8 cellular contexts compared by ENCODE assay signal in genomic region chr15:82710208-82710555, GRCh38. TPM values are rescaled to one million over a fixed set of nuclear protein-coding genes. Genes with fewer than 3 reads are reported as not detected.
A peak's percentile ranks its signal among the peaks of the same experiment; 100 is the strongest.
DNase-seq lines count a peak whose midpoint lies in the region; ATAC-seq, FAIRE-seq and TF ChIP-seq lines count a peak whose summit lies in the region.

No MANE protein-coding gene starts in this region.

- no peaks in the 10 kb centered on the region for H3K4me1 Mint-ChIP-seq in activated CD4-positive, alpha-beta T cell treated with anti-CD3 and anti-CD28 coated beads, Interleukin-2, amount 10 ng/mL, durations not matched to agents 24 days and 14 days
- H3K4me1 Mint-ChIP-seq in activated CD4-positive, alpha-beta T cell treated with anti-CD3 and anti-CD28 coated beads, Interleukin-2, amount 10 ng/mL, durations not matched to agents 7 days and 5 days, result no peaks in the 10 kb centered on the region
- H3K4me1 Mint-ChIP-seq in activated naive CD8-positive, alpha-beta T cell treated with anti-CD3 and anti-CD28 coated beads, Interleukin-2, amount 10 ng/mL, durations not matched to agents 7 days and 5 days, result no peaks in the 10 kb centered on the region
- no peaks in the 10 kb centered on the region for H3K4me1 Mint-ChIP-seq in stimulated activated naive CD8-positive, alpha-beta T cell treated with anti-CD3 and anti-CD28 coated beads, Interleukin-15, amount 100 ng/mL, for 72 hours

- POLR2A ChIA-PET in activated CD4-positive, alpha-beta T cell treated with anti-CD3 and anti-CD28 coated beads, Interleukin-2, amount 10 ng/mL, durations not matched to agents 7 days and 5 days (lab: Charles Lee), result no interaction called here
- POLR2A ChIA-PET in activated naive CD8-positive, alpha-beta T cell treated with anti-CD3 and anti-CD28 coated beads, Interleukin-2, amount 10 ng/mL, durations not matched to agents 7 days and 5 days (lab: Charles Lee), result no interaction called here

- DNase-seq in activated CD4-positive, alpha-beta T cell treated with anti-CD3 and anti-CD28 coated beads, Interleukin-2, amount 10 ng/mL, durations not matched to agents 24 days and 14 days, result no peak
- no peak for DNase-seq in activated CD4-positive, alpha-beta T cell treated with anti-CD3 and anti-CD28 coated beads, Interleukin-2, amount 10 ng/mL, durations not matched to agents 7 days and 5 days
- DNase-seq in activated naive CD8-positive, alpha-beta T cell treated with anti-CD3 and anti-CD28 coated beads, Interleukin-2, amount 10 ng/mL, durations not matched to agents 7 days and 5 days, result no peak
- DNase-seq in iPS-NIHi7 (ENCODE audit: extremely low spot score), result peak; percentile 45
- no peak for DNase-seq in stimulated activated naive CD8-positive, alpha-beta T cell treated with anti-CD3 and anti-CD28 coated beads, Interleukin-15, amount 100 ng/mL, for 72 hours
- DNase-seq in NCI-H345 (lab: John Stamatoyannopoulos, UW), result no peak
- no peak for DNase-seq in head of caudate nucleus
- DNase-seq in GM12892 (ENCODE audit: insufficient read length), result no peak

- H3K36me3 Mint-ChIP-seq in activated CD4-positive, alpha-beta T cell treated with anti-CD3 and anti-CD28 coated beads, Interleukin-2, amount 10 ng/mL, durations not matched to agents 24 days and 14 days (ENCODE audit: low read depth), result no peaks in the 10 kb centered on the region
- no peaks in the 10 kb centered on the region for H3K36me3 Mint-ChIP-seq in activated CD4-positive, alpha-beta T cell treated with anti-CD3 and anti-CD28 coated beads, Interleukin-2, amount 10 ng/mL, durations not matched to agents 7 days and 5 days (ENCODE audit: low read depth)
- no peaks in the 10 kb centered on the region for H3K36me3 Mint-ChIP-seq in activated naive CD8-positive, alpha-beta T cell treated with anti-CD3 and anti-CD28 coated beads, Interleukin-2, amount 10 ng/mL, durations not matched to agents 7 days and 5 days

- H3K27me3 Mint-ChIP-seq in activated CD4-positive, alpha-beta T cell treated with anti-CD3 and anti-CD28 coated beads, Interleukin-2, amount 10 ng/mL, durations not matched to agents 24 days and 14 days, result peaks cover 6% of the 10 kb centered on the region
- no peaks in the 10 kb centered on the region for H3K27me3 Mint-ChIP-seq in activated CD4-positive, alpha-beta T cell treated with anti-CD3 and anti-CD28 coated beads, Interleukin-2, amount 10 ng/mL, durations not matched to agents 7 days and 5 days
- peaks cover 9% of the 10 kb centered on the region for H3K27me3 Mint-ChIP-seq in activated naive CD8-positive, alpha-beta T cell treated with anti-CD3 and anti-CD28 coated beads, Interleukin-2, amount 10 ng/mL, durations not matched to agents 7 days and 5 days
- peaks cover 31% of the 10 kb centered on the region for H3K27me3 Mint-ChIP-seq in stimulated activated naive CD8-positive, alpha-beta T cell treated with anti-CD3 and anti-CD28 coated beads, Interleukin-15, amount 100 ng/mL, for 72 hours

- no peak for FAIRE-seq in GM12892 (lab: Jason Lieb, UNC)

- intact Hi-C loops in activated CD4-positive, alpha-beta T cell treated with anti-CD3 and anti-CD28 coated beads, Interleukin-2, amount 10 ng/mL, durations not matched to agents 24 days and 14 days (cut with micrococcal nuclease), result loop anchor here (5.0 kb wide), 1 partner anchor 292 kb away; no protein-coding TSS in a partner anchor
- intact Hi-C loops in head of caudate nucleus (cut with DNase I), result no loop called here

- peak overlapping the region; percentile 65 for H3K4me3 Mint-ChIP-seq in activated CD4-positive, alpha-beta T cell treated with anti-CD3 and anti-CD28 coated beads, Interleukin-2, amount 10 ng/mL, durations not matched to agents 24 days and 14 days
- no peak overlapping the region for H3K4me3 Mint-ChIP-seq in activated CD4-positive, alpha-beta T cell treated with anti-CD3 and anti-CD28 coated beads, Interleukin-2, amount 10 ng/mL, durations not matched to agents 7 days and 5 days
- peak overlapping the region; percentile 31 for H3K4me3 Mint-ChIP-seq in activated naive CD8-positive, alpha-beta T cell treated with anti-CD3 and anti-CD28 coated beads, Interleukin-2, amount 10 ng/mL, durations not matched to agents 7 days and 5 days
- peak overlapping the region; percentile 68 to 69 for H3K4me3 Mint-ChIP-seq in stimulated activated naive CD8-positive, alpha-beta T cell treated with anti-CD3 and anti-CD28 coated beads, Interleukin-15, amount 100 ng/mL, for 72 hours

- no peak for TF ChIP-seq POLR2A in GM12892 (IDR thresholded peaks at IDR 0.05; ENCODE audit: low read depth, low read length)

- no peak for ATAC-seq in activated naive CD8-positive, alpha-beta T cell treated with anti-CD3 and anti-CD28 coated beads, Interleukin-2, amount 10 ng/mL, durations not matched to agents 7 days and 5 days (ENCODE audit: low read depth)
- no peak for ATAC-seq in stimulated activated naive CD8-positive, alpha-beta T cell treated with anti-CD3 and anti-CD28 coated beads, Interleukin-15, amount 100 ng/mL, for 72 hours

- H3K27ac Mint-ChIP-seq in activated CD4-positive, alpha-beta T cell treated with anti-CD3 and anti-CD28 coated beads, Interleukin-2, amount 10 ng/mL, durations not matched to agents 24 days and 14 days, result no peak overlapping the region
- H3K27ac Mint-ChIP-seq in activated CD4-positive, alpha-beta T cell treated with anti-CD3 and anti-CD28 coated beads, Interleukin-2, amount 10 ng/mL, durations not matched to agents 7 days and 5 days, result no peak overlapping the region
- no peak overlapping the region for H3K27ac Mint-ChIP-seq in activated naive CD8-positive, alpha-beta T cell treated with anti-CD3 and anti-CD28 coated beads, Interleukin-2, amount 10 ng/mL, durations not matched to agents 7 days and 5 days
- no peak overlapping the region for H3K27ac Mint-ChIP-seq in stimulated activated naive CD8-positive, alpha-beta T cell treated with anti-CD3 and anti-CD28 coated beads, Interleukin-15, amount 100 ng/mL, for 72 hours

- H3K9me3 Mint-ChIP-seq in activated CD4-positive, alpha-beta T cell treated with anti-CD3 and anti-CD28 coated beads, Interleukin-2, amount 10 ng/mL, durations not matched to agents 24 days and 14 days, result no peaks in the 10 kb centered on the region
- H3K9me3 Mint-ChIP-seq in activated CD4-positive, alpha-beta T cell treated with anti-CD3 and anti-CD28 coated beads, Interleukin-2, amount 10 ng/mL, durations not matched to agents 7 days and 5 days, result no peaks in the 10 kb centered on the region
- no peaks in the 10 kb centered on the region for H3K9me3 Mint-ChIP-seq in activated naive CD8-positive, alpha-beta T cell treated with anti-CD3 and anti-CD28 coated beads, Interleukin-2, amount 10 ng/mL, durations not matched to agents 7 days and 5 days
- H3K9me3 Mint-ChIP-seq in stimulated activated naive CD8-positive, alpha-beta T cell treated with anti-CD3 and anti-CD28 coated beads, Interleukin-15, amount 100 ng/mL, for 72 hours, result no peaks in the 10 kb centered on the region

- CTCF ChIA-PET in activated CD4-positive, alpha-beta T cell treated with anti-CD3 and anti-CD28 coated beads, Interleukin-2, amount 10 ng/mL, durations not matched to agents 7 days and 5 days (lab: Charles Lee), result interaction anchor here (0.6 to 1.2 kb wide), 2 partner anchors 39 to 87 kb away, joined by 3 to 5 read pairs; no protein-coding TSS in a partner anchor

RNA-seq across cellular contexts. Expression of gene AP3B2, which starts 0.5 kb away (rescaled TPM):
- total RNA-seq in activated CD4-positive, alpha-beta T cell treated with anti-CD3 and anti-CD28 coated beads, Interleukin-2, amount 10 ng/mL, durations not matched to agents 24 days and 14 days, result not detected in 2 replicates
- under 1 TPM in 1 of 2 experiments, not detected in 1; 0.08 TPM for total RNA-seq in activated CD4-positive, alpha-beta T cell treated with anti-CD3 and anti-CD28 coated beads, Interleukin-2, amount 10 ng/mL, durations not matched to agents 7 days and 5 days
- under 1 TPM in 1 of 2 experiments, not detected in 1; 0.17 TPM for total RNA-seq in activated naive CD8-positive, alpha-beta T cell treated with anti-CD3 and anti-CD28 coated beads, Interleukin-2, amount 10 ng/mL, durations not matched to agents 7 days and 5 days
- polyA plus RNA-seq in GM12892 (2012; ENCODE audit: missing spikeins), result not detected
